In the genomic region with DNA sequence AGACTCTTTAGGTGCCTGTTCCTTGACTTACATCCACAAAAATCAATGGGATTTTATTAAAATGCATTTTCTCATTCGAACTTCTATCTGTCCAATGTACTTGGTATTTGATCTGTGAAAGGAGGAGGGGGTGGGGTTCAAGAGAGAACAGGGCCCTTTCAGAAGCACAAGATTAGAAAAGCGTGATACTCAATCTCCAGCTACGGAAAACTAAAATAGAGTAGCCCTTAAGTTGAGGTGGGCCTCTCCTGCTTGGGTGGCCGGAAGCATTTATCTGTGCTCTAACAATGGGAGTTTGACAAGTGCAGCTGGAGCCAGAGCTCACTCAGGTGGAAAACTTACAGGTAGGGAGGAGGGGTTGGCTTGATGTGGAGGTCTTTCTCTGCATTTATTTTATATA, we compare ENCODE assay signal across 17 cellular contexts. TPM values are rescaled to one million over a fixed set of nuclear protein-coding genes. Genes with fewer than 3 reads are reported as not detected.
DNase-seq lines count a peak whose midpoint lies in the region; ATAC-seq and TF ChIP-seq lines count a peak whose summit lies in the region.
"Had no signal": no experiment of that assay in that cellular context is flagged by ENCODE, and none has a peak within 500 bp of the region (broad histone marks: within the 10 kb centered on the region; RNA-seq: fewer than 3 reads in every experiment).

No MANE protein-coding gene starts in this region.

- ATAC-seq in HG03196 (IDR thresholded peaks at IDR 0.05; ENCODE audit: unreplicated experiment): no peak
- ATAC-seq: CD8-positive, alpha-beta T cell had no signal

- TF ChIP-seq CTCF in breast epithelium (IDR thresholded peaks at IDR 0.05) (no peak), MCF 10A (IDR thresholded peaks at IDR 0.05; ENCODE audit: unreplicated experiment) (no peak), tibial nerve (IDR thresholded peaks at IDR 0.05) (no peak), osteocyte (IDR thresholded peaks at IDR 0.05) (no peak)

- H3K4me1 Mint-ChIP-seq in MCF 10A (ENCODE audit: insufficient read depth, unreplicated experiment): no peaks in the 10 kb centered on the region
- H3K4me1 Mint-ChIP-seq in osteocyte (ENCODE audit: unreplicated experiment): no peaks in the 10 kb centered on the region

- no peak for TF ChIP-seq EP300 in tibial nerve (IDR thresholded peaks at IDR 0.05)

- H3K27me3 ChIP-seq in breast epithelium: peaks cover 0 to 30% of the 10 kb centered on the region in 2 donors
- H3K27me3 ChIP-seq in ectodermal cell (ENCODE audit: control insufficient read depth, insufficient read depth, low read length, poor library complexity, severe bottlenecking): peaks cover 45% of the 10 kb centered on the region
- peaks cover 0 to 25% of the 10 kb centered on the region in 2 donors for H3K27me3 ChIP-seq in tibial nerve

- H3K27ac Mint-ChIP-seq in MCF 10A (ENCODE audit: low read depth, unreplicated experiment) (no peak overlapping the region), osteocyte (ENCODE audit: unreplicated experiment) (no peak overlapping the region)
- H3K27ac Mint-ChIP-seq: CD8-positive, alpha-beta T cell had no signal

- 43 to 57% methylated on average over 4 of the region's 4 CpGs for WGBS in ectodermal cell, 2 experiments
- 39 to 48% methylated on average over 4 of the region's 4 CpGs for WGBS in tibial nerve, 2 donors

- no peak overlapping the region for H3K27ac ChIP-seq in breast epithelium
- H3K27ac ChIP-seq in ectodermal cell (ENCODE audit: insufficient read depth, low read depth, low read length, poor library complexity, severe bottlenecking): no peak overlapping the region
- H3K27ac ChIP-seq in tibial nerve: peak overlapping the region; percentile 63 to 83 (median 74)
- H3K27ac ChIP-seq: VCaP had no signal

- TF ChIP-seq POLR2A in breast epithelium (IDR thresholded peaks at IDR 0.05) (no peak), tibial nerve (IDR thresholded peaks at IDR 0.05) (no peak)

- intact Hi-C loops in breast epithelium (cut with DNase I; ENCODE audit: low total_unique reads) (no loop called here), MCF 10A (cut with micrococcal nuclease) (no loop called here)

- CTCF ChIA-PET in MCF 10A (lab: Yijun Ruan, JAX): no interaction called here

- H3K4me3 Mint-ChIP-seq in MCF 10A (ENCODE audit: unreplicated experiment) (no peak overlapping the region), osteocyte (ENCODE audit: unreplicated experiment) (no peak overlapping the region)
- H3K4me3 Mint-ChIP-seq: CD8-positive, alpha-beta T cell had no signal

- H3K27me3 Mint-ChIP-seq in MCF 10A (ENCODE audit: insufficient read depth, unreplicated experiment) (peaks cover 26% of the 10 kb centered on the region), osteocyte (ENCODE audit: unreplicated experiment) (peaks cover 13% of the 10 kb centered on the region)

- DNase-seq in breast epithelium (ENCODE audit: low spot score in 2 of 2) (no peak), MCF 10A (ENCODE audit: unreplicated experiment) (no peak), left kidney (ENCODE audit: low read depth, low spot score) (peak; percentile 44), tibial nerve (ENCODE audit: low spot score in 2 of 2) (no peak), osteocyte (ENCODE audit: extremely low spot score, unreplicated experiment) (no peak), amniotic stem cell (lab: John Stamatoyannopoulos, UW) (no peak)
- DNase-seq: ACHN; activated effector memory CD4-positive, alpha-beta T cell treated with Interleukin-2 at 50 U/mL for 16 hours; NCI-H226 had no signal

- H3K9me3 Mint-ChIP-seq in MCF 10A (ENCODE audit: unreplicated experiment): no peaks in the 10 kb centered on the region
- H3K9me3 Mint-ChIP-seq in osteocyte (ENCODE audit: unreplicated experiment): no peaks in the 10 kb centered on the region
- H3K9me3 Mint-ChIP-seq: CD8-positive, alpha-beta T cell had no signal

- peaks cover 0 to 8% of the 10 kb centered on the region in 2 donors for H3K4me1 ChIP-seq in breast epithelium
- H3K4me1 ChIP-seq in ectodermal cell (ENCODE audit: control insufficient read depth, insufficient read depth, low read length): peaks cover 31% of the 10 kb centered on the region
- H3K4me1 ChIP-seq in tibial nerve: peaks cover 0 to 18% (median 2%) of the 10 kb centered on the region in 4 donors

- no peaks in the 10 kb centered on the region for H3K36me3 Mint-ChIP-seq in MCF 10A (ENCODE audit: insufficient read depth, unreplicated experiment)
- no peaks in the 10 kb centered on the region for H3K36me3 Mint-ChIP-seq in osteocyte (ENCODE audit: unreplicated experiment)
- H3K36me3 Mint-ChIP-seq: CD8-positive, alpha-beta T cell had no signal

- H3K36me3 ChIP-seq in breast epithelium (no peaks in the 10 kb centered on the region), ectodermal cell (ENCODE audit: control insufficient read depth, insufficient read depth, low read length) (no peaks in the 10 kb centered on the region), tibial nerve (no peaks in the 10 kb centered on the region)

- no TSS peak for BruUV-seq in MCF 10A (replicated peaks; lab: Mats Ljungman, UMichigan)

- H3K9me3 ChIP-seq in breast epithelium (no peaks in the 10 kb centered on the region), ectodermal cell (ENCODE audit: control insufficient read depth, low read length) (no peaks in the 10 kb centered on the region), tibial nerve (no peaks in the 10 kb centered on the region)

- POLR2A ChIA-PET in MCF 10A (lab: Yijun Ruan, JAX): no interaction called here

- peak overlapping the region; percentile 25 to 56 (median 30) for H3K4me3 ChIP-seq in breast epithelium
- H3K4me3 ChIP-seq in ectodermal cell (ENCODE audit: insufficient read depth, low read depth, low read length): peak overlapping the region; percentile 8
- H3K4me3 ChIP-seq in tibial nerve: peak overlapping the region; percentile 31 to 49 (median 44)

RNA-seq across cellular contexts. Expression of gene RXRG, which starts 0.5 kb away (rescaled TPM):
- total RNA-seq in breast epithelium (under 1 TPM in 1 of 3 donors, not detected in 2; 0.16 TPM), MCF 10A (2022) (not detected in 2 replicates), tibial nerve (10 to 100 TPM in 2 of 4 donors, 1 to 10 TPM in 2; 3.3 to 13.8 (median 7.3) TPM), osteocyte (not detected in 2 replicates)
- 0.89 TPM for polyA plus RNA-seq in ectodermal cell (2013, experiment 1 of 4)
- polyA plus RNA-seq in ectodermal cell (2013, experiment 2 of 4): 0.48 TPM
- 0.80 TPM for polyA plus RNA-seq in ectodermal cell (2013, experiment 3 of 4)
- 1.1 TPM for polyA plus RNA-seq in ectodermal cell (2013, experiment 4 of 4)
- total RNA-seq: activated CD8-positive, alpha-beta memory T cell treated with anti-CD3 and anti-CD28 coated beads for 36 hours; CD8-positive, alpha-beta T cell; fibroblast of villous mesenchyme; OCI-LY7; pulmonary artery endothelial cell had no signal

Comparison
In these comparisons a context has a peak if more than half of its experiments do, and no peak if none do; other contexts are left out.
1. H3K27ac ChIP-seq: peak in tibial nerve (4 of 4); none in breast epithelium (0 of 2) and ectodermal cell (single experiment).
2. Peak in every context shown above with its lines, with median percentiles within 50 percentile points of each other: H3K4me3 ChIP-seq.